In genomic region chr12:59329457-59329856, GRCh38 we compare ENCODE assay signal across 15 cellular contexts.
A peak's percentile ranks its signal among the peaks of the same experiment; 100 is the strongest.
DNase-seq lines count a peak whose midpoint lies in the region; ATAC-seq, FAIRE-seq and TF ChIP-seq lines count a peak whose summit lies in the region.
"Had no signal": no experiment of that assay in that cellular context is flagged by ENCODE, and none has a peak within 500 bp of the region (broad histone marks: within the 10 kb centered on the region; RNA-seq: fewer than 3 reads in every experiment).

No MANE protein-coding gene starts in this region.

- H3K79me1 ChIP-seq in mesendoderm (ENCODE audit: low read length), result no peaks in the 10 kb centered on the region

- no CpG with 5 or more reads among the region's 2 CpGs for WGBS in mesendoderm (ENCODE audit: extremely low coverage, insufficient coverage, low lambda C conversion rate)
- 48 to 51% methylated on average over 2 of the region's 2 CpGs for WGBS in body of pancreas, 2 donors
- 72 to 77% (median 74%) methylated on average over 2 of the region's 2 CpGs for WGBS in small intestine, 3 donors

- H2BK5ac ChIP-seq in mesendoderm (ENCODE audit: low read length), result no peak overlapping the region

- H3K9ac ChIP-seq in HUES6 (ENCODE audit: low read length) (peak overlapping the region; percentile 100), iPS-15b (ENCODE audit: low read depth, low read length) (peak overlapping the region; percentile 47), mesendoderm (ENCODE audit: low read length) (no peak overlapping the region)

- no peak overlapping the region for H3K4ac ChIP-seq in mesendoderm (ENCODE audit: low read depth, low read length)

- peaks cover 24% of the 10 kb centered on the region for H3K4me1 ChIP-seq in HUES6 (ENCODE audit: control insufficient read depth, insufficient read depth, low read length)
- H3K4me1 ChIP-seq in iPS-15b (ENCODE audit: control insufficient read depth, insufficient read depth, low read length), result peaks cover 19% of the 10 kb centered on the region
- H3K4me1 ChIP-seq in mesendoderm (ENCODE audit: control insufficient read depth, low read depth, low read length), result no peaks in the 10 kb centered on the region
- H3K4me1 ChIP-seq in body of pancreas, result no peaks in the 10 kb centered on the region
- H3K4me1 ChIP-seq in small intestine (ENCODE audit: control insufficient read depth in 2 of 2, insufficient read depth in 1 of 2, low read depth in 1 of 2, low read length in 1 of 2), result no peaks in the 10 kb centered on the region
- H3K4me1 ChIP-seq: A549, BE2C had no signal

- H3K9me3 ChIP-seq in HUES6 (ENCODE audit: control insufficient read depth, insufficient read depth, low read depth, low read length), result no peaks in the 10 kb centered on the region
- H3K9me3 ChIP-seq in iPS-15b (ENCODE audit: control insufficient read depth, insufficient read depth, low read length), result no peaks in the 10 kb centered on the region
- H3K9me3 ChIP-seq in body of pancreas, result no peaks in the 10 kb centered on the region
- H3K9me3 ChIP-seq in small intestine (ENCODE audit: control insufficient read depth, low read depth), result no peaks in the 10 kb centered on the region
- H3K9me3 ChIP-seq: A549, BE2C had no signal

- peak overlapping the region; percentile 31 for H3K4me3 ChIP-seq in HUES6 (ENCODE audit: low read depth, low read length)
- peak overlapping the region; percentile 10 for H3K4me3 ChIP-seq in iPS-15b (ENCODE audit: low read depth, low read length)
- H3K4me3 ChIP-seq in mesendoderm (ENCODE audit: low read length), result no peak overlapping the region
- no peak overlapping the region for H3K4me3 ChIP-seq in body of pancreas
- no peak overlapping the region for H3K4me3 ChIP-seq in small intestine (ENCODE audit: low read depth in 1 of 2, low read length in 2 of 2)
- H3K4me3 ChIP-seq: A549 had no signal

- H2AK5ac ChIP-seq in mesendoderm (ENCODE audit: low read length), result no peak overlapping the region

- no peak overlapping the region for H4K8ac ChIP-seq in mesendoderm (ENCODE audit: low read depth, low read length)

- TF ChIP-seq CTCF in body of pancreas (IDR thresholded peaks at IDR 0.05), result no peak

- DNase-seq in mesendoderm (no peak), body of pancreas (no peak), DMS153 treated with DMSO at 0.1 percent for 48 hours (lab: John Stamatoyannopoulos, UW; ENCODE audit: unreplicated experiment) (no peak), small intestine (no peak)
- DNase-seq: BE2C; CD4-positive, alpha-beta memory T cell; DMS79 treated with DMSO at 0.1 percent for 48 hours; EL; GDM1 had no signal

- no peak overlapping the region for H3K56ac ChIP-seq in mesendoderm (ENCODE audit: low read length)

- H3K27me3 ChIP-seq in HUES6 (ENCODE audit: control insufficient read depth, insufficient read depth, low read length), result no peaks in the 10 kb centered on the region; the same call in 1 of the 2 replicates
- H3K27me3 ChIP-seq in iPS-15b (ENCODE audit: control insufficient read depth, insufficient read depth, low read length), result no peaks in the 10 kb centered on the region
- no peaks in the 10 kb centered on the region for H3K27me3 ChIP-seq in mesendoderm (ENCODE audit: insufficient read depth, low read length, poor library complexity)
- no peaks in the 10 kb centered on the region for H3K27me3 ChIP-seq in body of pancreas
- no peaks in the 10 kb centered on the region for H3K27me3 ChIP-seq in small intestine (ENCODE audit: control insufficient read depth in 2 of 2, insufficient read depth in 2 of 2, low read length in 2 of 2)
- H3K27me3 ChIP-seq: BE2C had no signal

- peak overlapping the region; percentile 28 for H2BK120ac ChIP-seq in mesendoderm (ENCODE audit: low read depth, low read length)

- no peak overlapping the region for H4K5ac ChIP-seq in mesendoderm (ENCODE audit: low read length)

- H3K4me2 ChIP-seq in mesendoderm (ENCODE audit: low read length), result no peak overlapping the region
- H3K4me2 ChIP-seq: A549 had no signal

- peaks cover 4% of the 10 kb centered on the region for H3K79me2 ChIP-seq in mesendoderm (ENCODE audit: control insufficient read depth, insufficient read depth, low read length)

- no peak for FAIRE-seq in small intestine (lab: Jason Lieb, UNC)
- FAIRE-seq: A549, H54 had no signal

- ATAC-seq in HG03135 (IDR thresholded peaks at IDR 0.05; ENCODE audit: unreplicated experiment) (no peak), body of pancreas (no peak)
- ATAC-seq: A549 had no signal

- intact Hi-C loops in body of pancreas (cut with DNase I), result no loop called here

- H3K27ac ChIP-seq in HUES6 (ENCODE audit: low read depth, low read length) (peak overlapping the region; percentile 94), mesendoderm (ENCODE audit: low read depth, low read length) (no peak overlapping the region), body of pancreas (no peak overlapping the region), small intestine (ENCODE audit: low read depth in 1 of 2, low read length in 1 of 2) (no peak overlapping the region)
- H3K27ac ChIP-seq: A549, C4-2B had no signal

- no peak overlapping the region for H3K23ac ChIP-seq in mesendoderm (ENCODE audit: low read length)

- peaks cover 19% of the 10 kb centered on the region for H3K36me3 ChIP-seq in HUES6 (ENCODE audit: control insufficient read depth, insufficient read depth, low read length)
- peaks cover 15% of the 10 kb centered on the region for H3K36me3 ChIP-seq in iPS-15b (ENCODE audit: control insufficient read depth, insufficient read depth, low read length)
- H3K36me3 ChIP-seq in mesendoderm (ENCODE audit: control insufficient read depth, insufficient read depth, low read length), result no peaks in the 10 kb centered on the region
- H3K36me3 ChIP-seq in body of pancreas (replicated peaks in 1 of 2; ENCODE audit: insufficient read depth in 1 of 2, low read depth in 2 of 2), result no peaks in the 10 kb centered on the region
- H3K36me3 ChIP-seq in small intestine (ENCODE audit: control insufficient read depth in 2 of 2, insufficient read depth in 2 of 2, low read length in 2 of 2), result no peaks in the 10 kb centered on the region
- H3K36me3 ChIP-seq: BE2C had no signal

- peak overlapping the region; percentile 75 for H3K18ac ChIP-seq in mesendoderm (ENCODE audit: low read length)

- TF ChIP-seq POLR2A in body of pancreas (IDR thresholded peaks at IDR 0.05), result no peak

- no peak overlapping the region for H2BK15ac ChIP-seq in mesendoderm (replicated peaks; ENCODE audit: low read depth)

Comparison
In these comparisons a context has a peak if more than half of its experiments do, and no peak if none do; other contexts are left out.
1. H3K4me3 ChIP-seq: peak in HUES6 (single experiment) and iPS-15b (single experiment); none in mesendoderm (single experiment), body of pancreas (0 of 2) and small intestine (0 of 2).